In the genomic region with DNA sequence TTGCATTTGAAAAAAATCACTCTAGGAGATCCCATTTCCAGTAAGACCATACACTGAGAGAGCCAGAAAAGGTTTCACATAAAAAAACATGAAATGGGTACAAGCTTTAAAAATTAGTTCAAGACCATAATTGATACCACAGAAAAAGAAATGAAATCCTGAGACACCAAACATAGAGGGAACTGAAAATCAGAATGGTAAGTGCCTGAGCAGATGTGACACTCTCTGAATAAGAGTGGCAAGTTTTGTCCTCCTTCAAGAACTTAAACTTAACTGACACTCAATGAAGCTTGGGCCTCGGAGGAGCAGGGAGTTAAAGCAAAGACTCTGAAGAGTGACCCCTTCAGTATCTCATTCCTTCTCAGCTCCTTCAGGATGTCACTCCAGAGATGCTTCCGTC, we compare ENCODE assay signal across 11 cellular contexts. TPM values are rescaled to one million over a fixed set of nuclear protein-coding genes. Genes with fewer than 3 reads are reported as not detected.
DNase-seq lines count a peak whose midpoint lies in the region; ATAC-seq lines count a peak whose summit lies in the region.
"Had no signal": no experiment of that assay in that cellular context is flagged by ENCODE, and none has a peak within 500 bp of the region (broad histone marks: within the 10 kb centered on the region; RNA-seq: fewer than 3 reads in every experiment).

No MANE protein-coding gene starts in this region.

- no peaks in the 10 kb centered on the region for H3K36me3 Mint-ChIP-seq in activated CD4-positive, alpha-beta T cell treated with anti-CD3 and anti-CD28 coated beads, Interleukin-2, amount 10 ng/mL, durations not matched to agents 24 days and 14 days (ENCODE audit: low read depth)
- no peaks in the 10 kb centered on the region for H3K36me3 Mint-ChIP-seq in stimulated activated memory B cell treated with anti-CD40 and anti-IgM and Interleukin-4, amounts not matched to agents 10 μg/mL and 1 μg/mL and 100 μg/mL, for 72 hours

- no peak overlapping the region for H3K27ac Mint-ChIP-seq in activated CD4-positive, alpha-beta T cell treated with anti-CD3 and anti-CD28 coated beads, Interleukin-2, amount 10 ng/mL, durations not matched to agents 24 days and 14 days
- H3K27ac Mint-ChIP-seq in stimulated activated memory B cell treated with anti-CD40 and anti-IgM and Interleukin-4, amounts not matched to agents 10 μg/mL and 1 μg/mL and 100 μg/mL, for 72 hours = no peak overlapping the region
- H3K27ac Mint-ChIP-seq: activated CD4-positive, alpha-beta memory T cell treated with anti-CD3 and anti-CD28 coated beads, Interleukin-2, amount 10 ng/mL, durations not matched to agents 7 days and 5 days had no signal

- intact Hi-C loops in activated CD4-positive, alpha-beta T cell treated with anti-CD3 and anti-CD28 coated beads, Interleukin-2, amount 10 ng/mL, durations not matched to agents 24 days and 14 days (cut with micrococcal nuclease) = no loop called here
- intact Hi-C loops in head of caudate nucleus (cut with DNase I) = no loop called here

- ATAC-seq in GM21717 (IDR thresholded peaks at IDR 0.05; ENCODE audit: unreplicated experiment) (peak; percentile 77), HG03135 (IDR thresholded peaks at IDR 0.05; ENCODE audit: unreplicated experiment) (peak; percentile 87)
- ATAC-seq in stimulated activated memory B cell treated with anti-CD40 and anti-IgM and Interleukin-4, amounts not matched to agents 10 μg/mL and 1 μg/mL and 100 μg/mL, for 72 hours = peak; percentile 69

- H3K4me1 Mint-ChIP-seq in activated CD4-positive, alpha-beta T cell treated with anti-CD3 and anti-CD28 coated beads, Interleukin-2, amount 10 ng/mL, durations not matched to agents 24 days and 14 days = peaks cover 10% of the 10 kb centered on the region
- H3K4me1 Mint-ChIP-seq in stimulated activated memory B cell treated with anti-CD40 and anti-IgM and Interleukin-4, amounts not matched to agents 10 μg/mL and 1 μg/mL and 100 μg/mL, for 72 hours = peaks cover 37% of the 10 kb centered on the region

- peaks cover 13% of the 10 kb centered on the region for H3K27me3 Mint-ChIP-seq in activated CD4-positive, alpha-beta T cell treated with anti-CD3 and anti-CD28 coated beads, Interleukin-2, amount 10 ng/mL, durations not matched to agents 24 days and 14 days
- H3K27me3 Mint-ChIP-seq in stimulated activated memory B cell treated with anti-CD40 and anti-IgM and Interleukin-4, amounts not matched to agents 10 μg/mL and 1 μg/mL and 100 μg/mL, for 72 hours = peaks cover 25% of the 10 kb centered on the region

- peaks cover 22% of the 10 kb centered on the region for H3K9me3 Mint-ChIP-seq in activated CD4-positive, alpha-beta T cell treated with anti-CD3 and anti-CD28 coated beads, Interleukin-2, amount 10 ng/mL, durations not matched to agents 24 days and 14 days
- H3K9me3 Mint-ChIP-seq in stimulated activated memory B cell treated with anti-CD40 and anti-IgM and Interleukin-4, amounts not matched to agents 10 μg/mL and 1 μg/mL and 100 μg/mL, for 72 hours = peaks cover 4% of the 10 kb centered on the region

- peak; percentile 37 for DNase-seq in activated CD4-positive, alpha-beta T cell treated with anti-CD3 and anti-CD28 coated beads, Interleukin-2, amount 10 ng/mL, durations not matched to agents 24 days and 14 days
- DNase-seq in activated CD4-positive, alpha-beta T cell treated with anti-CD3 and anti-CD28 coated beads, Interleukin-2, amount 50 U/mL, for 48 hours = no peak
- no peak for DNase-seq in head of caudate nucleus
- DNase-seq in hypothalamus (lab: John Stamatoyannopoulos, UW) = no peak
- DNase-seq in NCI-H2029 (lab: John Stamatoyannopoulos, UW) = no peak
- DNase-seq: activated CD4-positive, alpha-beta memory T cell treated with anti-CD3 and anti-CD28 coated beads, Interleukin-2, amount 10 ng/mL, durations not matched to agents 7 days and 5 days; SHP77; tibial artery had no signal

- no peak overlapping the region for H3K4me3 Mint-ChIP-seq in activated CD4-positive, alpha-beta T cell treated with anti-CD3 and anti-CD28 coated beads, Interleukin-2, amount 10 ng/mL, durations not matched to agents 24 days and 14 days
- no peak overlapping the region for H3K4me3 Mint-ChIP-seq in stimulated activated memory B cell treated with anti-CD40 and anti-IgM and Interleukin-4, amounts not matched to agents 10 μg/mL and 1 μg/mL and 100 μg/mL, for 72 hours
- H3K4me3 Mint-ChIP-seq: activated CD4-positive, alpha-beta memory T cell treated with anti-CD3 and anti-CD28 coated beads, Interleukin-2, amount 10 ng/mL, durations not matched to agents 7 days and 5 days had no signal

RNA-seq across cellular contexts. Expression of a gene that starts 23.2 kb away (rescaled TPM):
- 0.17 and 0.33 TPM in 2 replicates for total RNA-seq in activated CD4-positive, alpha-beta T cell treated with anti-CD3 and anti-CD28 coated beads, Interleukin-2, amount 10 ng/mL, durations not matched to agents 24 days and 14 days
